In genomic region chr3:126419886-126420786, GRCh38 we compare ENCODE assay signal across 1 cellular context.
TF ChIP-seq lines count a peak whose summit lies in the region.

No MANE protein-coding gene starts in this region.

TF ChIP-seq in HepG2, 621 proteins besides CTCF, POLR2A, EP300 and RAD21 (continues in another document):
- no peak for TF ChIP-seq RBM39 (IDR thresholded peaks at IDR 0.05; ENCODE audit: low read depth, low read length, poor library complexity, severe bottlenecking)
- peak; percentile 56 for TF ChIP-seq MED1 (CRISPR knock-in tag; IDR thresholded peaks at IDR 0.05)
- TF ChIP-seq ZMYM4 (CRISPR knock-in tag; IDR thresholded peaks at IDR 0.05) = no peak
- 0 out of 2 replicates have a peak, but pooled peaks have one; percentile 31 for TF ChIP-seq ZNF292 (CRISPR knock-in tag; IDR thresholded peaks at IDR 0.05; ENCODE audit: borderline replicate concordance, low read depth)
- peak; percentile 62 for TF ChIP-seq PAXIP1 (CRISPR knock-in tag; conservative IDR thresholded peaks at IDR 0.05)
- TF ChIP-seq ZNF574 (CRISPR knock-in tag; IDR thresholded peaks at IDR 0.05) = 0 out of 2 replicates have a peak, but pooled peaks have one; percentile 18
- 0 out of 2 replicates have a peak, but pooled peaks have one; percentile 30 for TF ChIP-seq ARID5B (CRISPR knock-in tag; IDR thresholded peaks at IDR 0.05)
- TF ChIP-seq SRSF9 (IDR thresholded peaks at IDR 0.05; ENCODE audit: borderline replicate concordance, insufficient read depth, low read depth, low read length, poor library complexity, severe bottlenecking) = no peak
- TF ChIP-seq DBP (CRISPR knock-in tag; IDR thresholded peaks at IDR 0.05; ENCODE audit: not compliant biosample characterization) = no peak
- 0 out of 2 replicates have a peak, but pooled peaks have one; percentile 16 for TF ChIP-seq SALL1 (CRISPR knock-in tag; IDR thresholded peaks at IDR 0.05)
- no peak for TF ChIP-seq PAWR (CRISPR knock-in tag; IDR thresholded peaks at IDR 0.05; ENCODE audit: borderline replicate concordance)
- TF ChIP-seq KDM2A (CRISPR knock-in tag; IDR thresholded peaks at IDR 0.05; ENCODE audit: borderline replicate concordance, low read depth) = 0 out of 2 replicates have a peak, but pooled peaks have one; percentile 8
- no peak for TF ChIP-seq EHMT2 (IDR thresholded peaks at IDR 0.05; ENCODE audit: borderline replicate concordance, low read depth, low read length)
- TF ChIP-seq HDAC1 (CRISPR knock-in tag; IDR thresholded peaks at IDR 0.05) = peak; percentile 44; the same call in 1 of the 2 replicates
- TF ChIP-seq FOSL2 (CRISPR knock-in tag; IDR thresholded peaks at IDR 0.05) = peak; percentile 92
- no peak for TF ChIP-seq PRMT3 (CRISPR knock-in tag; IDR thresholded peaks at IDR 0.05; ENCODE audit: borderline replicate concordance, low read depth)
- TF ChIP-seq MYC (CRISPR knock-in tag; IDR thresholded peaks at IDR 0.05; ENCODE audit: borderline replicate concordance) = peak; percentile 57; the same call in 1 of the 2 replicates
- peak; percentile 65; the same call in 1 of the 2 replicates for TF ChIP-seq MEIS1 (CRISPR knock-in tag; IDR thresholded peaks at IDR 0.05; ENCODE audit: borderline replicate concordance)
- TF ChIP-seq ARID4A (CRISPR knock-in tag; IDR thresholded peaks at IDR 0.05; ENCODE audit: borderline replicate concordance) = 0 out of 2 replicates have a peak, but pooled peaks have one; percentile 1
- peak; percentile 89; the same call in 1 of the 2 replicates for TF ChIP-seq THRA (CRISPR knock-in tag; IDR thresholded peaks at IDR 0.05; ENCODE audit: borderline replicate concordance)
- peak; percentile 93 for TF ChIP-seq RXRB (CRISPR knock-in tag; IDR thresholded peaks at IDR 0.05; ENCODE audit: borderline replicate concordance)
- no peak for TF ChIP-seq CEBPG (CRISPR knock-in tag; IDR thresholded peaks at IDR 0.05)
- TF ChIP-seq IRF1 (CRISPR knock-in tag; IDR thresholded peaks at IDR 0.05; ENCODE audit: low read depth) = no peak
- TF ChIP-seq IKZF5 (CRISPR knock-in tag; IDR thresholded peaks at IDR 0.05) = no peak
- TF ChIP-seq CREM (IDR thresholded peaks at IDR 0.05) = no peak
- no peak for TF ChIP-seq CREM (CRISPR knock-in tag; IDR thresholded peaks at IDR 0.05)
- 0 out of 2 replicates have a peak, but pooled peaks have one; percentile 6 for TF ChIP-seq ZBTB33 (CRISPR knock-in tag; IDR thresholded peaks at IDR 0.05)
- TF ChIP-seq FOSL1 (CRISPR knock-in tag; IDR thresholded peaks at IDR 0.05; ENCODE audit: borderline replicate concordance) = peak; percentile 55; the same call in 1 of the 2 replicates
- no peak for TF ChIP-seq NR1H2 (CRISPR knock-in tag; IDR thresholded peaks at IDR 0.05; ENCODE audit: borderline replicate concordance, low read depth)
- peak; percentile 35; the same call in 1 of the 2 replicates for TF ChIP-seq SAP130 (CRISPR knock-in tag; IDR thresholded peaks at IDR 0.05; ENCODE audit: low read depth)
- TF ChIP-seq JUND (CRISPR knock-in tag; IDR thresholded peaks at IDR 0.05) = peak; percentile 80
- TF ChIP-seq ZNF337 (CRISPR knock-in tag; IDR thresholded peaks at IDR 0.05; ENCODE audit: borderline replicate concordance, low read depth) = no peak
- TF ChIP-seq FOXA3 (CRISPR knock-in tag; IDR thresholded peaks at IDR 0.05) = no peak
- TF ChIP-seq NR2F6 (IDR thresholded peaks at IDR 0.05) = no peak
- TF ChIP-seq NR2F6 (CRISPR knock-in tag; IDR thresholded peaks at IDR 0.05) = peak; percentile 32; the same call in 1 of the 2 replicates
